In the genomic region with DNA sequence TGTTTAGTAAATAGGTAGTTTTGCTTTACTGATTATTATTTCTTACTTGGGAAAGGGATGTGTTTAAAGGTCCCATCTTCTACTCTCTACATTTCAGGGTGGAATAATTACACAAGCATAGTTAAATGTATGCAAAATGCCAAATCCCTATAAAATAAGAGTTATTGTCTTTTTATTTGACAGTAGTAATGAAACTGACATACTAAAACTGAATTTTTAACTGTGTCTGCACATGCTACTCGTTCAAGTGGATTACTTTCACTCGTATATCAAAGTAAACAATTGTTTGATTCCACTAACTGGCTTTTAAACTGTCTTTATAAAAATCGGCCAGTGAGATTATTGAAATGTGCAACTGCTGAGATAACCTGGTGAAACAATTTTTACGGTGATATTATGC, we compare ENCODE assay signal across 27 cellular contexts.
"Had no signal": no experiment of that assay in that cellular context is flagged by ENCODE, and none has a peak within 500 bp of the region (broad histone marks: within the 10 kb centered on the region; RNA-seq: fewer than 3 reads in every experiment).

No MANE protein-coding gene starts in this region.

- H3K27ac Mint-ChIP-seq: naive thymus-derived CD4-positive, alpha-beta T cell; nephron; neural progenitor cell; progenitor cell of endocrine pancreas; stimulated activated naive CD8-positive, alpha-beta T cell treated with anti-CD3 and anti-CD28 coated beads, Interleukin-15, amount 100 ng/mL, for 72 hours had no signal

- H2AFZ ChIP-seq: hepatocyte, neural progenitor cell, parathyroid adenoma had no signal

- H3K4me1 ChIP-seq: esophagus muscularis mucosa, foreskin keratinocyte, gastroesophageal sphincter, heart left ventricle, neural progenitor cell, parathyroid adenoma, right lobe of liver, suprapubic skin, transverse colon, upper lobe of right lung, uterus had no signal

- ATAC-seq: foreskin keratinocyte; gastroesophageal sphincter; heart left ventricle; left lobe of liver; naive thymus-derived CD4-positive, alpha-beta T cell; right lobe of liver; stimulated activated naive CD8-positive, alpha-beta T cell treated with anti-CD3 and anti-CD28 coated beads, Interleukin-15, amount 100 ng/mL, for 72 hours; upper lobe of right lung had no signal

- H3K27me3 ChIP-seq: esophagus muscularis mucosa, foreskin keratinocyte, gastroesophageal sphincter, heart left ventricle, hepatocyte, neural progenitor cell, suprapubic skin, transverse colon, upper lobe of right lung, uterus had no signal

- H3K9me3 Mint-ChIP-seq: neural progenitor cell had no signal

- H3K4me2 ChIP-seq: hepatocyte, neural progenitor cell had no signal

- H3K79me2 ChIP-seq: hepatocyte, parathyroid adenoma had no signal

- H3K36me3 ChIP-seq: esophagus muscularis mucosa, gastroesophageal sphincter, heart left ventricle, neural progenitor cell, right lobe of liver, suprapubic skin, transverse colon, upper lobe of right lung, uterus had no signal

- H3K9ac ChIP-seq: neural progenitor cell, parathyroid adenoma had no signal

- H3K4me1 Mint-ChIP-seq: naive thymus-derived CD4-positive, alpha-beta T cell; nephron; neural progenitor cell; stimulated activated naive CD8-positive, alpha-beta T cell treated with anti-CD3 and anti-CD28 coated beads, Interleukin-15, amount 100 ng/mL, for 72 hours had no signal

- H3K27me3 Mint-ChIP-seq: naive thymus-derived CD4-positive, alpha-beta T cell; progenitor cell of endocrine pancreas; stimulated activated naive CD8-positive, alpha-beta T cell treated with anti-CD3 and anti-CD28 coated beads, Interleukin-15, amount 100 ng/mL, for 72 hours had no signal

- DNase-seq: dermis blood vessel endothelial cell; effector memory CD4-positive, alpha-beta T cell; foreskin keratinocyte; heart left ventricle; kidney; mesenchymal stem cell; midbrain; naive thymus-derived CD4-positive, alpha-beta T cell; right lobe of liver; small intestine; stimulated activated CD4-positive, alpha-beta T cell treated with anti-CD3 and anti-CD28 coated beads, Interleukin-1b, Interleukin-23, amount 100 ng/mL, for 48 hours; stimulated activated CD4-positive, alpha-beta T cell treated with anti-CD3 and anti-CD28 coated beads, Interleukin-4, amount 100 ng/mL, for 1 hour; stimulated activated CD8-positive, alpha-beta memory T cell treated with anti-CD3 and anti-CD28 coated beads, Interleukin-4, amount 100 ng/mL, for 48 hours; stimulated activated naive CD4-positive, alpha-beta T cell; stimulated activated naive CD8-positive, alpha-beta T cell treated with anti-CD3 and anti-CD28 coated beads, Interleukin-15, amount 100 ng/mL, for 72 hours; transverse colon; upper lobe of right lung; uterus had no signal

- H3K9me3 ChIP-seq: gastroesophageal sphincter, right lobe of liver, suprapubic skin, transverse colon, upper lobe of right lung, uterus had no signal

- H3K4me3 ChIP-seq: esophagus muscularis mucosa, gastroesophageal sphincter, heart left ventricle, hepatocyte, neural progenitor cell, right lobe of liver, suprapubic skin, transverse colon, upper lobe of right lung, uterus had no signal

- H3K4me3 Mint-ChIP-seq: naive thymus-derived CD4-positive, alpha-beta T cell; nephron; neural progenitor cell; stimulated activated naive CD8-positive, alpha-beta T cell treated with anti-CD3 and anti-CD28 coated beads, Interleukin-15, amount 100 ng/mL, for 72 hours had no signal

- H3K36me3 Mint-ChIP-seq: naive thymus-derived CD4-positive, alpha-beta T cell; neural progenitor cell had no signal

- H3K27ac ChIP-seq: esophagus muscularis mucosa, foreskin keratinocyte, gastroesophageal sphincter, heart left ventricle, hepatocyte, neural progenitor cell, parathyroid adenoma, right lobe of liver, suprapubic skin, transverse colon, upper lobe of right lung, uterus had no signal
